Comparison of ENCODE assay signal across 36 cellular contexts in the genomic region with DNA sequence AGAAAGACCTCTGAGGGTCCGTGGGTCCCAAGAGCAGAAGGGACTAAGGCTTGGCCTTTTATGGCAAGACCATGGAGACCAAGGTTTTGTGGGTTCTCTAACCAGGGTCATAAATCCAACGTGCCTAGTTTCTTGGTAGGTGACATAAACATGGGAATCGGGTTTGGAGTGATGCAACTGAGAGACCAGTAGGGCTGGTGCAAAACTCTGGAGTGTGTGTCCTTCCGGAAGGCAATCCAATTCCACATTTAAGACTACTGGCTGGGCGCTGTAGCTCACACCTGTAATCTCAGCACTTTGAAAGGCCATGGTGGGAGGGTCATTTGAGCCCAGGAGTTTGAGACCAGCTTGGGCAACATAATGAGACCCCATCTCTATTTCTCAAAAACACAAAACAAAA.
"Had no signal": no experiment of that assay in that cellular context is flagged by ENCODE, and none has a peak within 500 bp of the region (broad histone marks: within the 10 kb centered on the region; RNA-seq: fewer than 3 reads in every experiment).

No MANE protein-coding gene starts in this region.

- H3K27ac ChIP-seq: ascending aorta, cardiac muscle cell, VCaP had no signal

- H3K27ac Mint-ChIP-seq: activated CD4-positive, alpha-beta memory T cell treated with anti-CD3 and anti-CD28 coated beads, Interleukin-2, amount 10 ng/mL, durations not matched to agents 7 days and 5 days; activated CD4-positive, alpha-beta T cell treated with anti-CD3 and anti-CD28 coated beads for 36 hours; activated CD4-positive, alpha-beta T cell treated with anti-CD3 and anti-CD28 coated beads, Interleukin-2, amount 10 ng/mL, durations not matched to agents 7 days and 5 days; activated CD8-positive, alpha-beta memory T cell treated with anti-CD3 and anti-CD28 coated beads, Interleukin-2, amount 10 ng/mL, durations not matched to agents 7 days and 5 days; activated CD8-positive, alpha-beta T cell treated with anti-CD3 and anti-CD28 coated beads, Interleukin-2, amount 10 ng/mL, durations not matched to agents 7 days and 5 days; activated naive CD4-positive, alpha-beta T cell treated with anti-CD3 and anti-CD28 coated beads, Interleukin-2, amount 50 U/mL, for 24 hours; activated naive CD8-positive, alpha-beta T cell; activated naive CD8-positive, alpha-beta T cell treated with anti-CD3 and anti-CD28 coated beads, Interleukin-2, amount 10 ng/mL, durations not matched to agents 7 days and 5 days; activated naive CD8-positive, alpha-beta T cell treated with anti-CD3 and anti-CD28 coated beads, Interleukin-2, amount 50 U/mL, for 24 hours; activated T-cell treated with anti-CD3 and anti-CD28 coated beads, Interleukin-2, amount 50 U/mL, for 24 hours; activated T-helper 2 cell treated with anti-CD3 and anti-CD28 coated beads, Interferon-gamma antibody, Interleukin-2, Interleukin-4, amounts not matched to agents 10 μg/mL and 5 μg/mL and 100 μg/mL, durations not matched to agents 14 hours and 24 hours and 36 hours; brain; T-helper 1 cell treated with Interleukin-12 subunit alpha and Interleukin-12 subunit beta and Interleukin-4 antibody, amounts not matched to agents 30 μg/mL and 1 μg/mL, for 36 hours; T-helper 2 cell treated with Interferon-gamma antibody and Interleukin-4, amounts not matched to agents 5 μg/mL and 100 μg/mL, for 36 hours had no signal

- H3K36me3 ChIP-seq: ascending aorta, cardiac muscle cell had no signal

- H3K4me1 ChIP-seq: ascending aorta had no signal

- H3K27me3 ChIP-seq: ascending aorta, cardiac muscle cell had no signal

- H3K27me3 Mint-ChIP-seq: activated CD4-positive, alpha-beta memory T cell treated with anti-CD3 and anti-CD28 coated beads, Interleukin-2, amount 10 ng/mL, durations not matched to agents 7 days and 5 days; activated CD4-positive, alpha-beta T cell treated with anti-CD3 and anti-CD28 coated beads for 36 hours; activated CD4-positive, alpha-beta T cell treated with anti-CD3 and anti-CD28 coated beads, Interleukin-2, amount 10 ng/mL, durations not matched to agents 7 days and 5 days; activated CD8-positive, alpha-beta memory T cell treated with anti-CD3 and anti-CD28 coated beads, Interleukin-2, amount 10 ng/mL, durations not matched to agents 7 days and 5 days; activated naive CD4-positive, alpha-beta T cell treated with anti-CD3 and anti-CD28 coated beads, Interleukin-2, amount 10 ng/mL, durations not matched to agents 7 days and 5 days; activated naive CD4-positive, alpha-beta T cell treated with anti-CD3 and anti-CD28 coated beads, Interleukin-2, amount 50 U/mL, for 24 hours; activated naive CD8-positive, alpha-beta T cell; activated naive CD8-positive, alpha-beta T cell treated with anti-CD3 and anti-CD28 coated beads, Interleukin-2, amount 10 ng/mL, durations not matched to agents 7 days and 5 days; activated naive CD8-positive, alpha-beta T cell treated with anti-CD3 and anti-CD28 coated beads, Interleukin-2, amount 50 U/mL, for 24 hours; activated T-cell treated with anti-CD3 and anti-CD28 coated beads, Interleukin-2, amount 50 U/mL, for 24 hours; central memory CD8-positive, alpha-beta T cell had no signal

- H3K9me3 Mint-ChIP-seq: activated CD4-positive, alpha-beta memory T cell treated with anti-CD3 and anti-CD28 coated beads, Interleukin-2, amount 10 ng/mL, durations not matched to agents 7 days and 5 days; activated naive CD4-positive, alpha-beta T cell treated with anti-CD3 and anti-CD28 coated beads, Interleukin-2, amount 10 ng/mL, durations not matched to agents 7 days and 5 days; activated T-cell treated with anti-CD3 and anti-CD28 coated beads, Interleukin-2, amount 50 U/mL, for 24 hours; central memory CD8-positive, alpha-beta T cell; T-helper 1 cell treated with Interleukin-12 subunit alpha and Interleukin-12 subunit beta and Interleukin-4 antibody, amounts not matched to agents 30 μg/mL and 1 μg/mL, for 36 hours; T-helper 2 cell treated with Interferon-gamma antibody and Interleukin-4, amounts not matched to agents 5 μg/mL and 100 μg/mL, for 36 hours had no signal

- H3K4me1 Mint-ChIP-seq: activated CD4-positive, alpha-beta memory T cell treated with anti-CD3 and anti-CD28 coated beads, Interleukin-2, amount 10 ng/mL, durations not matched to agents 7 days and 5 days had no signal

- ATAC-seq: activated CD4-positive, alpha-beta T cell treated with anti-CD3 and anti-CD28 coated beads for 36 hours; activated CD4-positive, CD25-positive, alpha-beta regulatory T cell treated with anti-CD3 and anti-CD28 coated beads, Interleukin-2, amount 50 U/mL, for 24 hours; activated CD8-positive, alpha-beta memory T cell treated with anti-CD3 and anti-CD28 coated beads, Interleukin-2, amount 10 ng/mL, durations not matched to agents 7 days and 5 days; activated CD8-positive, alpha-beta T cell treated with anti-CD3 and anti-CD28 coated beads, Interleukin-2, amount 10 ng/mL, durations not matched to agents 7 days and 5 days; activated naive CD8-positive, alpha-beta T cell treated with anti-CD3 and anti-CD28 coated beads, Interleukin-2, amount 50 U/mL, for 24 hours had no signal

- H3K4me3 ChIP-seq: ascending aorta, cardiac muscle cell had no signal

- DNase-seq: activated CD4-positive, alpha-beta memory T cell treated with anti-CD3 and anti-CD28 coated beads, Interleukin-2, amount 10 ng/mL, durations not matched to agents 7 days and 5 days; activated CD4-positive, alpha-beta T cell treated with anti-CD3 and anti-CD28 coated beads for 1 hour; activated CD4-positive, alpha-beta T cell treated with anti-CD3 and anti-CD28 coated beads for 36 hours; activated CD4-positive, alpha-beta T cell treated with anti-CD3 and anti-CD28 coated beads for 48 hours; activated CD4-positive, alpha-beta T cell treated with anti-CD3 and anti-CD28 coated beads, Interleukin-2, amount 10 ng/mL, durations not matched to agents 7 days and 5 days; activated CD4-positive, alpha-beta T cell treated with anti-CD3 and anti-CD28 coated beads, Interleukin-2, amount 50 U/mL, for 48 hours; activated CD4-positive, CD25-positive, alpha-beta regulatory T cell; activated CD8-positive, alpha-beta memory T cell treated with anti-CD3 and anti-CD28 coated beads for 24 hours; activated CD8-positive, alpha-beta memory T cell treated with anti-CD3 and anti-CD28 coated beads, Interleukin-2, amount 10 ng/mL, durations not matched to agents 7 days and 5 days; activated CD8-positive, alpha-beta memory T cell treated with anti-CD3 and anti-CD28 coated beads, Interleukin-2, amount 50 U/mL, for 48 hours; activated CD8-positive, alpha-beta T cell treated with anti-CD3 and anti-CD28 coated beads, Interleukin-2, amount 10 ng/mL, durations not matched to agents 7 days and 5 days; activated effector memory CD4-positive, alpha-beta T cell treated with Interleukin-2 at 50 U/mL for 16 hours; activated gamma-delta T cell; activated naive CD4-positive, alpha-beta T cell treated with anti-CD3 and anti-CD28 coated beads, Interleukin-2, amount 10 ng/mL, durations not matched to agents 7 days and 5 days; activated naive CD4-positive, alpha-beta T cell treated with Interleukin-2 at 50 U/mL for 16 hours; activated naive CD8-positive, alpha-beta T cell treated with anti-CD3 and anti-CD28 coated beads, Interleukin-2, amount 10 ng/mL, durations not matched to agents 7 days and 5 days; activated naive CD8-positive, alpha-beta T cell treated with anti-CD3 and anti-CD28 coated beads, Interleukin-2, amount 50 U/mL, for 24 hours; activated T-cell treated with anti-CD3 and anti-CD28 coated beads, Interleukin-2, amount 50 U/mL, for 24 hours; activated T-cell treated with anti-CD3 and anti-CD28 coated beads, Interleukin-2, amount 50 U/mL, for 48 hours; amygdala; anterior cingulate cortex; caudate nucleus; cerebellar nuclear complex; T-helper 2 cell; T-helper 9 cell had no signal

- H3K4me3 Mint-ChIP-seq: activated CD4-positive, alpha-beta memory T cell treated with anti-CD3 and anti-CD28 coated beads, Interleukin-2, amount 10 ng/mL, durations not matched to agents 7 days and 5 days; activated CD4-positive, alpha-beta T cell treated with anti-CD3 and anti-CD28 coated beads for 36 hours; activated CD4-positive, alpha-beta T cell treated with anti-CD3 and anti-CD28 coated beads, Interleukin-2, amount 10 ng/mL, durations not matched to agents 7 days and 5 days; activated CD8-positive, alpha-beta memory T cell treated with anti-CD3 and anti-CD28 coated beads, Interleukin-2, amount 10 ng/mL, durations not matched to agents 7 days and 5 days; activated CD8-positive, alpha-beta T cell treated with anti-CD3 and anti-CD28 coated beads, Interleukin-2, amount 10 ng/mL, durations not matched to agents 7 days and 5 days; activated naive CD4-positive, alpha-beta T cell treated with anti-CD3 and anti-CD28 coated beads, Interleukin-2, amount 10 ng/mL, durations not matched to agents 7 days and 5 days; activated naive CD4-positive, alpha-beta T cell treated with anti-CD3 and anti-CD28 coated beads, Interleukin-2, amount 50 U/mL, for 24 hours; activated naive CD8-positive, alpha-beta T cell; activated naive CD8-positive, alpha-beta T cell treated with anti-CD3 and anti-CD28 coated beads, Interleukin-2, amount 10 ng/mL, durations not matched to agents 7 days and 5 days; activated naive CD8-positive, alpha-beta T cell treated with anti-CD3 and anti-CD28 coated beads, Interleukin-2, amount 50 U/mL, for 24 hours; activated T-cell treated with anti-CD3 and anti-CD28 coated beads, Interleukin-2, amount 50 U/mL, for 24 hours; brain; central memory CD8-positive, alpha-beta T cell; T-helper 1 cell treated with Interleukin-12 subunit alpha and Interleukin-12 subunit beta and Interleukin-4 antibody, amounts not matched to agents 30 μg/mL and 1 μg/mL, for 36 hours; T-helper 2 cell treated with Interferon-gamma antibody and Interleukin-4, amounts not matched to agents 5 μg/mL and 100 μg/mL, for 36 hours had no signal

- H3K36me3 Mint-ChIP-seq: activated naive CD4-positive, alpha-beta T cell treated with anti-CD3 and anti-CD28 coated beads, Interleukin-2, amount 10 ng/mL, durations not matched to agents 7 days and 5 days; activated naive CD4-positive, alpha-beta T cell treated with anti-CD3 and anti-CD28 coated beads, Interleukin-2, amount 50 U/mL, for 24 hours; activated naive CD8-positive, alpha-beta T cell; brain had no signal
